ENCODE assay signal across 8 cellular contexts in the genomic region with DNA sequence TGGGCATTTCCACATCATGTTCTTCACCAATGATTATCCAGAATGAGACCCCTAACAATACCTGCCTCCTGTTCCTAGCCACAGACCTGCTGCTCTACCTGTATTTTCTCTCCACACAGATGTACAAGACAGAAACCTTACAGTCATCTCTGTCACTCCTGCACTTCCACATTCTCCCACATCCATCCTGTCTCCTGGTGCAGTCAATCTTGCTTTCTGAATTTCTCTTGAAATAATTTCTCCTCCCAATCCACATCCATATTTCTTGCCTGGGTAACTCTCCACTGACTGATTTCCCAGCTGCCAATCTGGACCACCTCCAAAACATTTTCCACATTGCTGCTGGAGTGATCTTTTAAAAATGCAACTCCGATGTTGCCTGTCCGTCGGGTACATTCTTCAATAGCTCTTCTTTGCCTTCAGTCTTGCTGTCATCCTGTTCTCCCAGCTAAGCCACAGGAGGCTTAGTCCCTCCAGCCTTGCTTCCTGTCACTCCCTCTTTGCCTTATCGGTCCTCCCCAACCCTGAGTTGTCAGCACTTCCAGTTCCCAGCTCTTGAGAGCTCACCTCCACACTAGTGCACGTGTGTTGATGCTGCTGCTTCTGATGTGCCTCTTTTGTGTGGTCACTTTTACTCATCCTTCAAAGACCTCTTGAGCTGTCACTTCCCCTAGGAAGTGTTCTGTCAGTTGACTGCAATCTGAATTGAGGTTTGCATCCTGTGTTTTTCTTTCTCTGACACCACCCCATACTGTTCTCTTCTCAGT. TPM values are rescaled to one million over a fixed set of nuclear protein-coding genes. Genes with fewer than 3 reads are reported as not detected.
A peak's percentile ranks its signal among the peaks of the same experiment; 100 is the strongest.
DNase-seq lines count a peak whose midpoint lies in the region; ATAC-seq and TF ChIP-seq lines count a peak whose summit lies in the region.

No MANE protein-coding gene starts in this region.

- no peaks in the 10 kb centered on the region for H3K36me3 ChIP-seq in Caco-2 (ENCODE audit: control insufficient read depth, insufficient read depth, low read length)

- TF ChIP-seq CTCF in Caco-2 (IDR thresholded peaks at IDR 0.05; ENCODE audit: insufficient read depth in 1 of 2, low read depth in 1 of 2, low read length in 1 of 2, severe bottlenecking in 1 of 2, unreplicated experiment in 1 of 2) = no peak

- POLR2A ChIA-PET in Caco-2 (lab: Charles Lee) = no interaction called here

- intact Hi-C loops in Caco-2 (cut with micrococcal nuclease; ENCODE audit: unreplicated experiment) (no loop called here), posterior vena cava (cut with DNase I) (no loop called here)

- peak overlapping the region; percentile 76 for H3K27ac Mint-ChIP-seq in activated T-helper 17 cell treated with anti-CD3 and anti-CD28 coated beads, Interleukin-2, amount 50 U/mL, for 72 hours
- no peak overlapping the region for H3K27ac Mint-ChIP-seq in Caco-2 (ENCODE audit: unreplicated experiment)

- no TSS peak for BruUV-seq in Caco-2 (replicated peaks; lab: Mats Ljungman, UMichigan)

- no peaks in the 10 kb centered on the region for H3K36me3 Mint-ChIP-seq in activated T-helper 17 cell treated with anti-CD3 and anti-CD28 coated beads, Interleukin-2, amount 50 U/mL, for 72 hours (ENCODE audit: low read depth)
- no peaks in the 10 kb centered on the region for H3K36me3 Mint-ChIP-seq in Caco-2 (ENCODE audit: insufficient read depth, unreplicated experiment)

- H3K4me3 Mint-ChIP-seq in activated T-helper 17 cell treated with anti-CD3 and anti-CD28 coated beads, Interleukin-2, amount 50 U/mL, for 72 hours = peak overlapping the region; percentile 55
- H3K4me3 Mint-ChIP-seq in Caco-2 (ENCODE audit: unreplicated experiment) = no peak overlapping the region

- no peaks in the 10 kb centered on the region for H3K27me3 ChIP-seq in Caco-2 (replicated peaks; ENCODE audit: control insufficient read depth, insufficient read depth, low read length)

- no peaks in the 10 kb centered on the region for H3K9me3 ChIP-seq in Caco-2

- H3K9me3 Mint-ChIP-seq in activated T-helper 17 cell treated with anti-CD3 and anti-CD28 coated beads, Interleukin-2, amount 50 U/mL, for 72 hours = no peaks in the 10 kb centered on the region
- H3K9me3 Mint-ChIP-seq in Caco-2 (ENCODE audit: unreplicated experiment) = no peaks in the 10 kb centered on the region

- CTCF ChIA-PET in Caco-2 (lab: Charles Lee) = no interaction called here

- H3K4me1 Mint-ChIP-seq in activated T-helper 17 cell treated with anti-CD3 and anti-CD28 coated beads, Interleukin-2, amount 50 U/mL, for 72 hours = peaks cover 30% of the 10 kb centered on the region
- peaks cover 32% of the 10 kb centered on the region for H3K4me1 Mint-ChIP-seq in Caco-2 (ENCODE audit: low read depth, unreplicated experiment)

- H3K4me3 ChIP-seq in Caco-2 (ENCODE audit: low read depth, low read length) = no peak overlapping the region

- peak; percentile 53 for ATAC-seq in GM21423 (IDR thresholded peaks at IDR 0.05; ENCODE audit: unreplicated experiment)
- peak; percentile 70 for ATAC-seq in activated T-helper 17 cell treated with anti-CD3 and anti-CD28 coated beads, Interleukin-2, amount 50 U/mL, for 72 hours (replicated peaks)

- peaks cover 25% of the 10 kb centered on the region; the same call in 1 of the 2 replicates for H3K4me1 ChIP-seq in Caco-2

- H3K27me3 Mint-ChIP-seq in activated T-helper 17 cell treated with anti-CD3 and anti-CD28 coated beads, Interleukin-2, amount 50 U/mL, for 72 hours = no peaks in the 10 kb centered on the region
- H3K27me3 Mint-ChIP-seq in Caco-2 (ENCODE audit: insufficient read depth, unreplicated experiment) = no peaks in the 10 kb centered on the region

- DNase-seq in GF-D8 (lab: John Stamatoyannopoulos, UW) = peak; percentile 13
- DNase-seq in Kasumi-1 (lab: John Stamatoyannopoulos, UW) = peak; percentile 38 to 53
- DNase-seq in myocyte (ENCODE audit: low read depth) = peak; percentile 83
- no peak for DNase-seq in Caco-2
- DNase-seq in stimulated activated CD4-positive, alpha-beta T cell treated with anti-CD3 and anti-CD28 coated beads, Interleukin-2, amount 100 ng/mL, for 48 hours = no peak
- DNase-seq in posterior vena cava (ENCODE audit: low spot score) = no peak

RNA-seq across cellular contexts. Expression of a gene that starts 15.1 kb away (rescaled TPM):
- total RNA-seq in activated T-helper 17 cell treated with anti-CD3 and anti-CD28 coated beads, Interleukin-2, amount 50 U/mL, for 72 hours = 10 to 100 TPM; 30.7 to 74.2 TPM
- total RNA-seq in myocyte (107 and 130 TPM in 2 replicates), Caco-2 (2022) (65.0 and 67.2 TPM in 2 replicates), posterior vena cava (10 to 100 TPM; 14.7 to 20.8 TPM)
- 159 TPM for polyA plus RNA-seq in myocyte (2012)

Comparison
In these comparisons a context has a peak if more than half of its experiments do, and no peak if none do; other contexts are left out.
1. DNase-seq: peak in GF-D8 (single experiment), Kasumi-1 (2 of 2) and myocyte (single experiment); none in Caco-2 (0 of 2), stimulated activated CD4-positive, alpha-beta T cell treated with anti-CD3 and anti-CD28 coated beads, Interleukin-2, amount 100 ng/mL, for 48 hours (0 of 2) and posterior vena cava (single experiment).